Comparison of ENCODE assay signal across 9 cellular contexts in genomic region chr22:22297159-22297789, GRCh38. TPM values are rescaled to one million over a fixed set of nuclear protein-coding genes. Genes with fewer than 3 reads are reported as not detected.
DNase-seq lines count a peak whose midpoint lies in the region; ATAC-seq and TF ChIP-seq lines count a peak whose summit lies in the region.
"Not testable (repeated sequence)": the region's sequence is repeated elsewhere in the genome, so short reads cannot be mapped to it uniquely, and the experiment has no call there.
"Had no signal": no experiment of that assay in that cellular context is flagged by ENCODE, and none has a peak within 500 bp of the region (broad histone marks: within the 10 kb centered on the region; RNA-seq: fewer than 3 reads in every experiment).

No MANE protein-coding gene starts in this region.

- H3K27me3 Mint-ChIP-seq in CD4-positive, CD25-positive, alpha-beta regulatory T cell; activated T-helper 17 cell treated with anti-CD3 and anti-CD28 coated beads, Interleukin-2, amount 50 U/mL, for 72 hours; naive thymus-derived CD8-positive, alpha-beta T cell: not testable (repeated sequence)

- not testable (repeated sequence) for H3K4me1 ChIP-seq in CD4-positive, CD25-positive, alpha-beta regulatory T cell (ENCODE audit: control insufficient read depth, insufficient read depth, low read length, poor library complexity, severe bottlenecking); Peyer's patch; iPS-15b (ENCODE audit: control insufficient read depth, insufficient read depth, low read length)
- H3K4me1 ChIP-seq in stomach: peaks cover 0 to 17% (median 4%) of the 10 kb centered on the region in 4 donors

- not testable (repeated sequence) for H3K36me3 ChIP-seq in CD4-positive, CD25-positive, alpha-beta regulatory T cell (ENCODE audit: control insufficient read depth, insufficient read depth, low read length); Peyer's patch; iPS-15b (ENCODE audit: control insufficient read depth, insufficient read depth, low read length)
- H3K36me3 ChIP-seq in stomach: peaks cover 0 to 24% (median 16%) of the 10 kb centered on the region in 4 donors

- peak overlapping the region; percentile 23 for H3K27ac ChIP-seq in CD4-positive, CD25-positive, alpha-beta regulatory T cell (ENCODE audit: insufficient read depth, low read length, poor library complexity, severe bottlenecking)
- peak overlapping the region; percentile 79 to 84 (median 81) for H3K27ac ChIP-seq in Peyer's patch
- peak overlapping the region; percentile 83 to 91 (median 86) for H3K27ac ChIP-seq in stomach

- peak overlapping the region; percentile 41 for H3K4me3 ChIP-seq in CD4-positive, CD25-positive, alpha-beta regulatory T cell (ENCODE audit: low read depth, low read length)
- H3K4me3 ChIP-seq in Peyer's patch (peak overlapping the region; percentile 70 to 89 (median 84)), iPS-15b (ENCODE audit: low read depth, low read length) (peak overlapping the region; percentile 64), stomach (peak overlapping the region; percentile 70 to 86 (median 74))

- TF ChIP-seq EP300 in stomach (IDR thresholded peaks at IDR 0.05): not testable (repeated sequence)

- TF ChIP-seq CTCF in Peyer's patch (IDR thresholded peaks at IDR 0.05); stomach (IDR thresholded peaks at IDR 0.05): not testable (repeated sequence)

- CTCF ChIA-PET in HEK293T (lab: Yijun Ruan, JAX): not testable (repeated sequence)

- H3K27me3 ChIP-seq in CD4-positive, CD25-positive, alpha-beta regulatory T cell (ENCODE audit: control insufficient read depth, insufficient read depth, low read length); Peyer's patch; iPS-15b (ENCODE audit: control insufficient read depth, insufficient read depth, low read length); stomach: not testable (repeated sequence)

- 0 to 2% (median 1%) methylated on average over 11 to 28 of the region's 28 CpGs for WGBS in stomach, 5 donors

- not testable (repeated sequence) for H3K9me3 ChIP-seq in CD4-positive, CD25-positive, alpha-beta regulatory T cell (ENCODE audit: control insufficient read depth in 2 of 2, low read length in 2 of 2); Peyer's patch; iPS-15b (ENCODE audit: control insufficient read depth, insufficient read depth, low read length); stomach

- not testable (repeated sequence) for H3K9ac ChIP-seq in iPS-15b (ENCODE audit: low read depth, low read length)

- intact Hi-C loops in stomach (cut with DNase I; ENCODE audit: low total_unique reads): not testable (repeated sequence)

- peak overlapping the region; percentile 85 to 94 (median 92) for H3K4me3 Mint-ChIP-seq in CD4-positive, CD25-positive, alpha-beta regulatory T cell
- peak overlapping the region; percentile 81 for H3K4me3 Mint-ChIP-seq in activated T-helper 17 cell treated with anti-CD3 and anti-CD28 coated beads, Interleukin-2, amount 50 U/mL, for 72 hours
- peak overlapping the region; percentile 78 to 93 (median 87) for H3K4me3 Mint-ChIP-seq in naive thymus-derived CD8-positive, alpha-beta T cell

- ATAC-seq in CD4-positive, CD25-positive, alpha-beta regulatory T cell (ENCODE audit: low read depth in 2 of 2): peak in 1 of 2 donors; percentile 11
- ATAC-seq in activated T-helper 17 cell treated with anti-CD3 and anti-CD28 coated beads, Interleukin-2, amount 50 U/mL, for 72 hours (replicated peaks): not testable (repeated sequence)
- ATAC-seq in naive thymus-derived CD8-positive, alpha-beta T cell: peak; percentile 3 to 14

- peak overlapping the region in 2 of 3 donors; percentile 64 to 89 for H3K27ac Mint-ChIP-seq in CD4-positive, CD25-positive, alpha-beta regulatory T cell
- peak overlapping the region; percentile 75 for H3K27ac Mint-ChIP-seq in activated T-helper 17 cell treated with anti-CD3 and anti-CD28 coated beads, Interleukin-2, amount 50 U/mL, for 72 hours
- peak overlapping the region; percentile 11 to 93 (median 76) for H3K27ac Mint-ChIP-seq in naive thymus-derived CD8-positive, alpha-beta T cell

- not testable (repeated sequence) for TF ChIP-seq POLR2A in Peyer's patch (IDR thresholded peaks at IDR 0.05); stomach (IDR thresholded peaks at IDR 0.05)

- H3K36me3 Mint-ChIP-seq in CD4-positive, CD25-positive, alpha-beta regulatory T cell; activated T-helper 17 cell treated with anti-CD3 and anti-CD28 coated beads, Interleukin-2, amount 50 U/mL, for 72 hours (ENCODE audit: low read depth); naive thymus-derived CD8-positive, alpha-beta T cell: not testable (repeated sequence)

- DNase-seq in CD4-positive, CD25-positive, alpha-beta regulatory T cell: peak in 1 of 3 donors; percentile 34
- peak; percentile 15 for DNase-seq in HEK293T (ENCODE audit: extremely low spot score)
- DNase-seq in Peyer's patch: peak in 2 of 3 donors; percentile 30 to 56
- DNase-seq in ecto neural progenitor cell (ENCODE audit: low spot score): peak; percentile 53
- peak in 2 of 10 donors; percentile 2 to 14 for DNase-seq in naive thymus-derived CD8-positive, alpha-beta T cell
- DNase-seq in stomach: not testable (repeated sequence)

- H3K9me3 Mint-ChIP-seq in CD4-positive, CD25-positive, alpha-beta regulatory T cell; activated T-helper 17 cell treated with anti-CD3 and anti-CD28 coated beads, Interleukin-2, amount 50 U/mL, for 72 hours; naive thymus-derived CD8-positive, alpha-beta T cell: not testable (repeated sequence)

- H3K4me1 Mint-ChIP-seq in CD4-positive, CD25-positive, alpha-beta regulatory T cell: peaks cover 5 to 27% (median 24%) of the 10 kb centered on the region in 4 donors
- not testable (repeated sequence) for H3K4me1 Mint-ChIP-seq in activated T-helper 17 cell treated with anti-CD3 and anti-CD28 coated beads, Interleukin-2, amount 50 U/mL, for 72 hours
- H3K4me1 Mint-ChIP-seq in naive thymus-derived CD8-positive, alpha-beta T cell: peaks cover 15 to 39% (median 29%) of the 10 kb centered on the region in 4 donors

- POLR2A ChIA-PET in HEK293T (lab: Yijun Ruan, JAX); naive thymus-derived CD8-positive, alpha-beta T cell (lab: Charles Lee): not testable (repeated sequence)

RNA-seq across cellular contexts. Expression of gene VPREB1, which starts 52.7 kb away (rescaled TPM):
- total RNA-seq in CD4-positive, CD25-positive, alpha-beta regulatory T cell: not detected
- not detected for polyA plus RNA-seq in CD4-positive, CD25-positive, alpha-beta regulatory T cell
- not detected for total RNA-seq in Peyer's patch
- total RNA-seq in activated T-helper 17 cell treated with anti-CD3 and anti-CD28 coated beads, Interleukin-2, amount 50 U/mL, for 72 hours: not detected
- total RNA-seq in naive thymus-derived CD8-positive, alpha-beta T cell: not detected
- not detected for polyA plus RNA-seq in naive thymus-derived CD8-positive, alpha-beta T cell
- total RNA-seq in stomach: 1 to 10 TPM in 1 of 5 donors, not detected in 4; 2.2 TPM
- under 1 TPM in 1 of 3 donors, not detected in 2; 0.23 TPM for polyA plus RNA-seq in stomach
- total RNA-seq: left cardiac atrium had no signal

Comparison
In these comparisons a context has a peak if more than half of its experiments do, and no peak if none do; other contexts are left out.
1. H3K27ac ChIP-seq: peak in every context shown above with its lines; median percentile 86 in stomach; 81 in Peyer's patch; 23 in CD4-positive, CD25-positive, alpha-beta regulatory T cell.